Comparison of ENCODE assay signal across 2 cellular contexts in genomic region chr7:92613720-92614119, GRCh38.
TF ChIP-seq lines count a peak whose summit lies in the region.

No MANE protein-coding gene starts in this region.

TF ChIP-seq in SK-N-SH, 30 proteins besides CTCF, POLR2A, EP300 and RAD21:
- TF ChIP-seq RCOR1 (IDR thresholded peaks at IDR 0.05; ENCODE audit: low read length) = no peak
- TF ChIP-seq NRF1 (IDR thresholded peaks at IDR 0.05; ENCODE audit: low read depth, low read length) = no peak
- no peak for TF ChIP-seq TAF1 (IDR thresholded peaks at IDR 0.05; ENCODE audit: borderline replicate concordance, low read depth, low read length)
- TF ChIP-seq MEF2A (IDR thresholded peaks at IDR 0.05; ENCODE audit: borderline replicate concordance, low read depth) = no peak
- TF ChIP-seq, protein P1, sequence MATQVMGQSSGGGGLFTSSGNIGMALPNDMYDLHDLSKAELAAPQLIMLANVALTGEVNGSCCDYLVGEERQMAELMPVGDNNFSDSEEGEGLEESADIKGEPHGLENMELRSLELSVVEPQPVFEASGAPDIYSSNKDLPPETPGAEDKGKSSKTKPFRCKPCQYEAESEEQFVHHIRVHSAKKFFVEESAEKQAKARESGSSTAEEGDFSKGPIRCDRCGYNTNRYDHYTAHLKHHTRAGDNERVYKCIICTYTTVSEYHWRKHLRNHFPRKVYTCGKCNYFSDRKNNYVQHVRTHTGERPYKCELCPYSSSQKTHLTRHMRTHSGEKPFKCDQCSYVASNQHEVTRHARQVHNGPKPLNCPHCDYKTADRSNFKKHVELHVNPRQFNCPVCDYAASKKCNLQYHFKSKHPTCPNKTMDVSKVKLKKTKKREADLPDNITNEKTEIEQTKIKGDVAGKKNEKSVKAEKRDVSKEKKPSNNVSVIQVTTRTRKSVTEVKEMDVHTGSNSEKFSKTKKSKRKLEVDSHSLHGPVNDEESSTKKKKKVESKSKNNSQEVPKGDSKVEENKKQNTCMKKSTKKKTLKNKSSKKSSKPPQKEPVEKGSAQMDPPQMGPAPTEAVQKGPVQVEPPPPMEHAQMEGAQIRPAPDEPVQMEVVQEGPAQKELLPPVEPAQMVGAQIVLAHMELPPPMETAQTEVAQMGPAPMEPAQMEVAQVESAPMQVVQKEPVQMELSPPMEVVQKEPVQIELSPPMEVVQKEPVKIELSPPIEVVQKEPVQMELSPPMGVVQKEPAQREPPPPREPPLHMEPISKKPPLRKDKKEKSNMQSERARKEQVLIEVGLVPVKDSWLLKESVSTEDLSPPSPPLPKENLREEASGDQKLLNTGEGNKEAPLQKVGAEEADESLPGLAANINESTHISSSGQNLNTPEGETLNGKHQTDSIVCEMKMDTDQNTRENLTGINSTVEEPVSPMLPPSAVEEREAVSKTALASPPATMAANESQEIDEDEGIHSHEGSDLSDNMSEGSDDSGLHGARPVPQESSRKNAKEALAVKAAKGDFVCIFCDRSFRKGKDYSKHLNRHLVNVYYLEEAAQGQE (IDR thresholded peaks at IDR 0.05; ENCODE audit: low read depth, low read length) = no peak
- TF ChIP-seq GABPA (IDR thresholded peaks at IDR 0.05; ENCODE audit: low read depth) = no peak
- TF ChIP-seq MAX (IDR thresholded peaks at IDR 0.05; ENCODE audit: low read depth) = no peak
- no peak for TF ChIP-seq FOXM1 (IDR thresholded peaks at IDR 0.05; ENCODE audit: low read depth)
- TF ChIP-seq YY1 (IDR thresholded peaks at IDR 0.05; ENCODE audit: low read depth) = no peak
- TF ChIP-seq JUND (IDR thresholded peaks at IDR 0.05) = no peak
- no peak for TF ChIP-seq TCF12 (IDR thresholded peaks at IDR 0.05)
- TF ChIP-seq NFIC (IDR thresholded peaks at IDR 0.05; ENCODE audit: borderline replicate concordance) = no peak
- TF ChIP-seq GATA2 (CRISPR knock-in tag; IDR thresholded peaks at IDR 0.05) = no peak
- TF ChIP-seq CHD2 (IDR thresholded peaks at IDR 0.05; ENCODE audit: low read length, partially characterized antibody) = no peak
- no peak for TF ChIP-seq FOXJ3 (CRISPR knock-in tag; IDR thresholded peaks at IDR 0.05)
- TF ChIP-seq SIN3A (IDR thresholded peaks at IDR 0.05; ENCODE audit: borderline replicate concordance, low read depth, low read length) = no peak
- TF ChIP-seq ELF1 (IDR thresholded peaks at IDR 0.05) = no peak
TF ChIP-seq in SK-N-SH: peak in this region for 0.

TF ChIP-seq in SK-N-SH treated with all-trans-retinoic acid at 6 μM for 48 hours, 23 proteins besides CTCF, POLR2A, EP300 and RAD21:
- TF ChIP-seq ISL1 (CRISPR knock-in tag; IDR thresholded peaks at IDR 0.05) (no peak), ZNF70 (CRISPR knock-in tag; IDR thresholded peaks at IDR 0.05) (no peak), BACH2 (CRISPR knock-in tag; IDR thresholded peaks at IDR 0.05; ENCODE audit: borderline replicate concordance) (no peak), ARNTL (CRISPR knock-in tag; IDR thresholded peaks at IDR 0.05; ENCODE audit: borderline replicate concordance, low read depth) (no peak), OSR1 (CRISPR knock-in tag; IDR thresholded peaks at IDR 0.05) (no peak), POU6F1 (CRISPR knock-in tag; IDR thresholded peaks at IDR 0.05; ENCODE audit: borderline replicate concordance, low read depth) (no peak), CSDC2 (CRISPR knock-in tag; IDR thresholded peaks at IDR 0.05) (no peak), ZNF8 (CRISPR knock-in tag; IDR thresholded peaks at IDR 0.05) (no peak), PPARA (CRISPR knock-in tag; IDR thresholded peaks at IDR 0.05; ENCODE audit: borderline replicate concordance) (no peak), ZNF565 (CRISPR knock-in tag; conservative IDR thresholded peaks at IDR 0.05; ENCODE audit: low read depth) (no peak), ZFP3 (CRISPR knock-in tag; IDR thresholded peaks at IDR 0.05) (no peak), GLIS3 (CRISPR knock-in tag; IDR thresholded peaks at IDR 0.05) (no peak)
- TF ChIP-seq, protein P2, sequence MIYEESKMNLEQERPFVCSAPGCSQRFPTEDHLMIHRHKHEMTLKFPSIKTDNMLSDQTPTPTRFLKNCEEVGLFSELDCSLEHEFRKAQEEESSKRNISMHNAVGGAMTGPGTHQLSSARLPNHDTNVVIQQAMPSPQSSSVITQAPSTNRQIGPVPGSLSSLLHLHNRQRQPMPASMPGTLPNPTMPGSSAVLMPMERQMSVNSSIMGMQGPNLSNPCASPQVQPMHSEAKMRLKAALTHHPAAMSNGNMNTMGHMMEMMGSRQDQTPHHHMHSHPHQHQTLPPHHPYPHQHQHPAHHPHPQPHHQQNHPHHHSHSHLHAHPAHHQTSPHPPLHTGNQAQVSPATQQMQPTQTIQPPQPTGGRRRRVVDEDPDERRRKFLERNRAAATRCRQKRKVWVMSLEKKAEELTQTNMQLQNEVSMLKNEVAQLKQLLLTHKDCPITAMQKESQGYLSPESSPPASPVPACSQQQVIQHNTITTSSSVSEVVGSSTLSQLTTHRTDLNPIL (CRISPR knock-in tag; IDR thresholded peaks at IDR 0.05; ENCODE audit: low read depth) = no peak
- TF ChIP-seq, protein P3, sequence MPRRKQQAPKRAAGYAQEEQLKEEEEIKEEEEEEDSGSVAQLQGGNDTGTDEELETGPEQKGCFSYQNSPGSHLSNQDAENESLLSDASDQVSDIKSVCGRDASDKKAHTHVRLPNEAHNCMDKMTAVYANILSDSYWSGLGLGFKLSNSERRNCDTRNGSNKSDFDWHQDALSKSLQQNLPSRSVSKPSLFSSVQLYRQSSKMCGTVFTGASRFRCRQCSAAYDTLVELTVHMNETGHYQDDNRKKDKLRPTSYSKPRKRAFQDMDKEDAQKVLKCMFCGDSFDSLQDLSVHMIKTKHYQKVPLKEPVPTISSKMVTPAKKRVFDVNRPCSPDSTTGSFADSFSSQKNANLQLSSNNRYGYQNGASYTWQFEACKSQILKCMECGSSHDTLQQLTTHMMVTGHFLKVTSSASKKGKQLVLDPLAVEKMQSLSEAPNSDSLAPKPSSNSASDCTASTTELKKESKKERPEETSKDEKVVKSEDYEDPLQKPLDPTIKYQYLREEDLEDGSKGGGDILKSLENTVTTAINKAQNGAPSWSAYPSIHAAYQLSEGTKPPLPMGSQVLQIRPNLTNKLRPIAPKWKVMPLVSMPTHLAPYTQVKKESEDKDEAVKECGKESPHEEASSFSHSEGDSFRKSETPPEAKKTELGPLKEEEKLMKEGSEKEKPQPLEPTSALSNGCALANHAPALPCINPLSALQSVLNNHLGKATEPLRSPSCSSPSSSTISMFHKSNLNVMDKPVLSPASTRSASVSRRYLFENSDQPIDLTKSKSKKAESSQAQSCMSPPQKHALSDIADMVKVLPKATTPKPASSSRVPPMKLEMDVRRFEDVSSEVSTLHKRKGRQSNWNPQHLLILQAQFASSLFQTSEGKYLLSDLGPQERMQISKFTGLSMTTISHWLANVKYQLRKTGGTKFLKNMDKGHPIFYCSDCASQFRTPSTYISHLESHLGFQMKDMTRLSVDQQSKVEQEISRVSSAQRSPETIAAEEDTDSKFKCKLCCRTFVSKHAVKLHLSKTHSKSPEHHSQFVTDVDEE (CRISPR knock-in tag; IDR thresholded peaks at IDR 0.05) = no peak
